Comparison of ENCODE assay signal across 1 cellular context in genomic region chr5:103111458-103111857, GRCh38.
TF ChIP-seq lines count a peak whose summit lies in the region.

No MANE protein-coding gene starts in this region.

TF ChIP-seq in WTC11, 78 proteins besides CTCF, POLR2A, EP300 and RAD21 (continued from another document):
- no peak for TF ChIP-seq ZNF138 (CRISPR knock-in tag; conservative IDR thresholded peaks at IDR 0.05)
- no peak for TF ChIP-seq JAZF1 (CRISPR knock-in tag; IDR thresholded peaks at IDR 0.05)
- TF ChIP-seq SP1 (CRISPR knock-in tag; conservative IDR thresholded peaks at IDR 0.05) = no peak
- TF ChIP-seq TEAD4 (CRISPR knock-in tag; IDR thresholded peaks at IDR 0.05) = no peak
- TF ChIP-seq RORB (CRISPR knock-in tag; IDR thresholded peaks at IDR 0.05) = no peak
- TF ChIP-seq E2F1 (CRISPR knock-in tag; IDR thresholded peaks at IDR 0.05) = no peak
- no peak for TF ChIP-seq ELF4 (CRISPR knock-in tag; IDR thresholded peaks at IDR 0.05; ENCODE audit: low read depth)
- TF ChIP-seq NR1H2 (CRISPR knock-in tag; IDR thresholded peaks at IDR 0.05) = no peak
- TF ChIP-seq, protein P1, sequence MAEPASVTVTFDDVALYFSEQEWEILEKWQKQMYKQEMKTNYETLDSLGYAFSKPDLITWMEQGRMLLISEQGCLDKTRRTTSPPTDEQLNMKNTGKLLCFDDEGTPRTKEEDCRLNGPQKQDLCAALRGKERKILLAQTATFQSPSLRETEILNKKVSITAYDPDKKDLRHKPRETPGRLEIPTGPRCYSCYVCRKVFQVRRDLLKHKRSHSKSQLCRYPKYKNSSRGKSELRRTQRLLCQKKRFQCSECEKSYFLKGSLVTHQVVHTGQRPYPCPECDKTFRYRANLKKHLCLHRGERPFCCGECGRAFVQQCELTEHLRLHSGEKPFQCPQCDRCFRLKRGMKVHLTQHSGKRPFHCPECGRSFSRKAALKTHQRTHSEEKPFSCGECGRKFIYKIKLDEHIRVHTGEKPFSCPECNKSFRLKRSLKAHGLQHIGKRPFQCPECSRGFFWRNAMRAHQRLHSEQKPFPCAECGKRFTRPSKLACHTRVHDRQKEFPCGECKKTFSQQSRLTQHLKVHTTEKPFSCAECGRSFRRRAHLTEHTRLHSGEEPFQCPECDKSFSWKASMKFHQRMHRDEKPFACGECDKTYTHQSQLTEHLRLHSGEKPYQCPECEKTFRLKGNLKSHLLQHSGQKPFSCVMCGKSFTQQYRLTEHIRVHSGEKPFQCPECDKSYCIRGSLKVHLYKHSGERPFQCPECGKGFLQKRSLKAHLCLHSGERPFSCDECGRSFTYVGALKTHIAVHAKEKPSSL (CRISPR knock-in tag; conservative IDR thresholded peaks at IDR 0.05) = no peak
TF ChIP-seq in WTC11: peak in this region for 0.
